ENCODE assay signal across 14 cellular contexts in genomic region chr5:2256646-2257288, GRCh38.
DNase-seq lines count a peak whose midpoint lies in the region; ATAC-seq lines count a peak whose summit lies in the region.
"Had no signal": no experiment of that assay in that cellular context is flagged by ENCODE, and none has a peak within 500 bp of the region (broad histone marks: within the 10 kb centered on the region; RNA-seq: fewer than 3 reads in every experiment).

No MANE protein-coding gene starts in this region.

- CTCF ChIA-PET in activated CD4-positive, alpha-beta memory T cell treated with anti-CD3 and anti-CD28 coated beads, Interleukin-2, amount 10 ng/mL, durations not matched to agents 7 days and 5 days (lab: Charles Lee), result no interaction called here
- CTCF ChIA-PET in activated CD4-positive, alpha-beta memory T cell treated with anti-CD3 and anti-CD28 coated beads for 36 hours (lab: Charles Lee), result no interaction called here

- no peaks in the 10 kb centered on the region for H3K4me1 ChIP-seq in SJCRH30
- H3K4me1 ChIP-seq: HAP-1 had no signal

- no peaks in the 10 kb centered on the region for H3K4me1 Mint-ChIP-seq in activated CD4-positive, alpha-beta memory T cell treated with anti-CD3 and anti-CD28 coated beads, Interleukin-2, amount 10 ng/mL, durations not matched to agents 7 days and 5 days
- no peaks in the 10 kb centered on the region for H3K4me1 Mint-ChIP-seq in activated CD4-positive, alpha-beta memory T cell treated with anti-CD3 and anti-CD28 coated beads for 36 hours (ENCODE audit: low read depth)
- no peaks in the 10 kb centered on the region for H3K4me1 Mint-ChIP-seq in activated T-helper 17 cell treated with anti-CD3 and anti-CD28 coated beads, Interleukin-2, amount 50 U/mL, for 72 hours

- H3K27me3 ChIP-seq in SJCRH30, result no peaks in the 10 kb centered on the region

- H3K36me3 Mint-ChIP-seq in activated CD4-positive, alpha-beta memory T cell treated with anti-CD3 and anti-CD28 coated beads, Interleukin-2, amount 10 ng/mL, durations not matched to agents 7 days and 5 days (ENCODE audit: low read depth), result no peaks in the 10 kb centered on the region
- no peaks in the 10 kb centered on the region for H3K36me3 Mint-ChIP-seq in activated CD4-positive, alpha-beta memory T cell treated with anti-CD3 and anti-CD28 coated beads for 36 hours
- no peaks in the 10 kb centered on the region for H3K36me3 Mint-ChIP-seq in activated T-helper 17 cell treated with anti-CD3 and anti-CD28 coated beads, Interleukin-2, amount 50 U/mL, for 72 hours (ENCODE audit: low read depth)
- H3K36me3 Mint-ChIP-seq: CD4-positive, CD25-positive, alpha-beta regulatory T cell; IgD-negative memory B cell had no signal

- peak; percentile 12 for DNase-seq in activated CD4-positive, alpha-beta memory T cell treated with anti-CD3 and anti-CD28 coated beads, Interleukin-2, amount 10 ng/mL, durations not matched to agents 7 days and 5 days
- no peak for DNase-seq in activated CD4-positive, alpha-beta memory T cell treated with anti-CD3 and anti-CD28 coated beads for 36 hours
- peak; percentile 17 to 45 for DNase-seq in SJCRH30
- peak; percentile 3 for DNase-seq in iPS-NIHi7 (ENCODE audit: extremely low spot score)
- DNase-seq in ureter (ENCODE audit: low spot score), result peak; percentile 30
- DNase-seq in NCI-H187 treated with DMSO at 0.1 percent for 48 hours (lab: John Stamatoyannopoulos, UW), result no peak
- DNase-seq: CD4-positive, CD25-positive, alpha-beta regulatory T cell; DMS53; GOT3 had no signal

- no peak for ATAC-seq in activated T-helper 17 cell treated with anti-CD3 and anti-CD28 coated beads, Interleukin-2, amount 50 U/mL, for 72 hours (replicated peaks)
- no peak for ATAC-seq in GM18519 (IDR thresholded peaks at IDR 0.05; ENCODE audit: low FRiP score, unreplicated experiment)

- no peaks in the 10 kb centered on the region for H3K27me3 Mint-ChIP-seq in activated CD4-positive, alpha-beta memory T cell treated with anti-CD3 and anti-CD28 coated beads, Interleukin-2, amount 10 ng/mL, durations not matched to agents 7 days and 5 days
- H3K27me3 Mint-ChIP-seq in activated CD4-positive, alpha-beta memory T cell treated with anti-CD3 and anti-CD28 coated beads for 36 hours, result peaks cover under 1% of the 10 kb centered on the region
- peaks cover 4% of the 10 kb centered on the region for H3K27me3 Mint-ChIP-seq in activated T-helper 17 cell treated with anti-CD3 and anti-CD28 coated beads, Interleukin-2, amount 50 U/mL, for 72 hours
- H3K27me3 Mint-ChIP-seq: CD4-positive, CD25-positive, alpha-beta regulatory T cell; IgD-negative memory B cell had no signal

- H3K27ac Mint-ChIP-seq in activated CD4-positive, alpha-beta memory T cell treated with anti-CD3 and anti-CD28 coated beads, Interleukin-2, amount 10 ng/mL, durations not matched to agents 7 days and 5 days, result no peak overlapping the region
- H3K27ac Mint-ChIP-seq in activated CD4-positive, alpha-beta memory T cell treated with anti-CD3 and anti-CD28 coated beads for 36 hours, result no peak overlapping the region
- no peak overlapping the region for H3K27ac Mint-ChIP-seq in activated T-helper 17 cell treated with anti-CD3 and anti-CD28 coated beads, Interleukin-2, amount 50 U/mL, for 72 hours
- H3K27ac Mint-ChIP-seq: CD4-positive, CD25-positive, alpha-beta regulatory T cell; IgD-negative memory B cell had no signal

- POLR2A ChIA-PET in activated CD4-positive, alpha-beta memory T cell treated with anti-CD3 and anti-CD28 coated beads, Interleukin-2, amount 10 ng/mL, durations not matched to agents 7 days and 5 days (lab: Charles Lee), result no interaction called here
- POLR2A ChIA-PET in activated CD4-positive, alpha-beta memory T cell treated with anti-CD3 and anti-CD28 coated beads for 36 hours (lab: Charles Lee), result no interaction called here

- H3K4me3 Mint-ChIP-seq in activated CD4-positive, alpha-beta memory T cell treated with anti-CD3 and anti-CD28 coated beads, Interleukin-2, amount 10 ng/mL, durations not matched to agents 7 days and 5 days, result no peak overlapping the region
- no peak overlapping the region for H3K4me3 Mint-ChIP-seq in activated CD4-positive, alpha-beta memory T cell treated with anti-CD3 and anti-CD28 coated beads for 36 hours
- H3K4me3 Mint-ChIP-seq in activated T-helper 17 cell treated with anti-CD3 and anti-CD28 coated beads, Interleukin-2, amount 50 U/mL, for 72 hours, result no peak overlapping the region
- H3K4me3 Mint-ChIP-seq: CD4-positive, CD25-positive, alpha-beta regulatory T cell; IgD-negative memory B cell had no signal

- H3K4me3 ChIP-seq in SJCRH30, result no peak overlapping the region
- H3K4me3 ChIP-seq: HAP-1 had no signal

- H3K9me3 Mint-ChIP-seq in activated CD4-positive, alpha-beta memory T cell treated with anti-CD3 and anti-CD28 coated beads, Interleukin-2, amount 10 ng/mL, durations not matched to agents 7 days and 5 days, result peaks cover 3% of the 10 kb centered on the region
- H3K9me3 Mint-ChIP-seq in activated CD4-positive, alpha-beta memory T cell treated with anti-CD3 and anti-CD28 coated beads for 36 hours, result no peaks in the 10 kb centered on the region
- no peaks in the 10 kb centered on the region for H3K9me3 Mint-ChIP-seq in activated T-helper 17 cell treated with anti-CD3 and anti-CD28 coated beads, Interleukin-2, amount 50 U/mL, for 72 hours

- H3K36me3 ChIP-seq in SJCRH30, result no peaks in the 10 kb centered on the region
- H3K36me3 ChIP-seq: HAP-1 had no signal

- intact Hi-C loops in activated CD4-positive, alpha-beta memory T cell treated with anti-CD3 and anti-CD28 coated beads for 36 hours (cut with micrococcal nuclease), result no loop called here

- no peak overlapping the region for H3K27ac ChIP-seq in SJCRH30
- H3K27ac ChIP-seq: 22Rv1 had no signal

- no peaks in the 10 kb centered on the region for H3K9me3 ChIP-seq in SJCRH30 (replicated peaks)
- H3K9me3 ChIP-seq: HAP-1 had no signal

Comparison
In these comparisons a context has a peak if more than half of its experiments do, and no peak if none do; other contexts are left out.
1. DNase-seq: peak in activated CD4-positive, alpha-beta memory T cell treated with anti-CD3 and anti-CD28 coated beads, Interleukin-2, amount 10 ng/mL, durations not matched to agents 7 days and 5 days (single experiment), SJCRH30 (2 of 2), iPS-NIHi7 (single experiment) and ureter (single experiment); none in activated CD4-positive, alpha-beta memory T cell treated with anti-CD3 and anti-CD28 coated beads for 36 hours (single experiment) and NCI-H187 treated with DMSO at 0.1 percent for 48 hours (single experiment).